Comparison of ENCODE assay signal across 20 cellular contexts in genomic region chr10:52066383-52066782, GRCh38.
DNase-seq lines count a peak whose midpoint lies in the region; ATAC-seq and TF ChIP-seq lines count a peak whose summit lies in the region.
"Had no signal": no experiment of that assay in that cellular context is flagged by ENCODE, and none has a peak within 500 bp of the region (broad histone marks: within the 10 kb centered on the region; RNA-seq: fewer than 3 reads in every experiment).

No MANE protein-coding gene starts in this region.

- TF ChIP-seq CTCF in C4-2B (conservative IDR thresholded peaks at IDR 0.05): peak; percentile 39
- peak; percentile 27; the same call in 1 of the 2 replicates for TF ChIP-seq CTCF in Panc1 (IDR thresholded peaks at IDR 0.05)
- no peak for TF ChIP-seq CTCF in foreskin fibroblast (IDR thresholded peaks at IDR 0.05; ENCODE audit: low read depth, low read length)

- intact Hi-C loops in Panc1 (cut with micrococcal nuclease; ENCODE audit: unreplicated experiment): no loop called here
- intact Hi-C loops in cardiac septum (cut with DNase I): no loop called here

- no peaks in the 10 kb centered on the region for H3K9me3 ChIP-seq in Panc1 (ENCODE audit: control insufficient read depth, insufficient read depth, low read depth, low read length)
- H3K9me3 ChIP-seq: adrenal gland, Peyer's patch, vagina had no signal

- no peak overlapping the region for H3K4me3 ChIP-seq in Panc1 (ENCODE audit: low read depth in 2 of 2, low read length in 2 of 2)
- H3K4me3 ChIP-seq in foreskin fibroblast (ENCODE audit: low read depth in 1 of 2, low read length in 2 of 2): no peak overlapping the region
- H3K4me3 ChIP-seq: adrenal gland, cardiac muscle cell, Peyer's patch, vagina had no signal

- BruUV-seq in Panc1 (replicated peaks; lab: Mats Ljungman, UMichigan): no TSS peak

- no peaks in the 10 kb centered on the region for H3K4me1 ChIP-seq in Panc1 (ENCODE audit: control insufficient read depth, insufficient read depth, low read length)
- H3K4me1 ChIP-seq: adrenal gland, Peyer's patch, vagina had no signal

- no peak overlapping the region for H3K27ac ChIP-seq in C4-2B
- H3K27ac ChIP-seq in Panc1 (ENCODE audit: low read length): no peak overlapping the region
- H3K27ac ChIP-seq: adrenal gland, cardiac muscle cell, Peyer's patch, vagina had no signal

- no peaks in the 10 kb centered on the region for H3K27me3 ChIP-seq in Panc1 (ENCODE audit: control insufficient read depth, insufficient read depth, low read length)
- H3K27me3 ChIP-seq: adrenal gland, cardiac muscle cell, Peyer's patch, vagina had no signal

- CTCF ChIA-PET in Panc1 (lab: Charles Lee): no interaction called here

- ATAC-seq in Panc1 (no peak), GM19463 (IDR thresholded peaks at IDR 0.05; ENCODE audit: unreplicated experiment) (no peak)
- ATAC-seq: esophagus mucosa had no signal

- DNase-seq in HT-29 (ENCODE audit: low spot score) (peak; percentile 17), Panc1 (ENCODE audit: low read depth, low spot score) (no peak), iPS-NIHi11 (ENCODE audit: low spot score) (peak; percentile 49), cardiac septum (ENCODE audit: low spot score) (no peak), DMS114 treated with DMSO at 0.1 percent for 48 hours (lab: John Stamatoyannopoulos, UW; ENCODE audit: unreplicated experiment) (no peak), foreskin fibroblast (no peak)
- DNase-seq: activated CD4-positive, alpha-beta T cell treated with anti-CD3 and anti-CD28 coated beads for 4 hours; activated gamma-delta T cell; adrenal gland; GDM1; IMR-90; NCI-H2029; Peyer's patch; small intestine; stimulated activated CD4-positive, alpha-beta T cell treated with anti-CD3 and anti-CD28 coated beads, Interleukin-4, amount 100 ng/mL, for 24 hours had no signal

- in situ Hi-C loops in Panc1 (cut with HindIII; ENCODE audit: low pct_unique_long_range_greater_than_20kb, low sequenced_read_pairs): no loop called here

- POLR2A ChIA-PET in Panc1 (lab: Charles Lee): no interaction called here

- H3K36me3 ChIP-seq in Panc1 (ENCODE audit: control insufficient read depth, insufficient read depth, low read length): no peaks in the 10 kb centered on the region
- H3K36me3 ChIP-seq: adrenal gland, cardiac muscle cell, Peyer's patch had no signal

Comparison
In these comparisons a context has a peak if more than half of its experiments do, and no peak if none do; other contexts are left out.
1. DNase-seq: peak in HT-29 (single experiment) and iPS-NIHi11 (single experiment); none in Panc1 (single experiment), cardiac septum (single experiment), DMS114 treated with DMSO at 0.1 percent for 48 hours (single experiment) and foreskin fibroblast (0 of 2).